7 cellular contexts compared by ENCODE assay signal in genomic region chr4:77819836-77820679, GRCh38. TPM values are rescaled to one million over a fixed set of nuclear protein-coding genes. Genes with fewer than 3 reads are reported as not detected.
A peak's percentile ranks its signal among the peaks of the same experiment; 100 is the strongest.
DNase-seq lines count a peak whose midpoint lies in the region; ATAC-seq and TF ChIP-seq lines count a peak whose summit lies in the region.

No MANE protein-coding gene starts in this region.

- H3K27ac ChIP-seq in angular gyrus (ENCODE audit: low read depth, low read length), result peak overlapping the region; percentile 98
- peak overlapping the region; percentile 99 for H3K27ac ChIP-seq in right cardiac atrium (ENCODE audit: low read length)

- H3K4me3 ChIP-seq in right cardiac atrium (ENCODE audit: low read length), result peak overlapping the region; percentile 93

- H3K27ac Mint-ChIP-seq in T-helper 17 cell, result peak overlapping the region; percentile 99

- TF ChIP-seq POLR2A in GM15510 (IDR thresholded peaks at IDR 0.05; ENCODE audit: borderline replicate concordance, extremely low read depth, insufficient read length), result peak; percentile 76

- peaks cover 49% of the 10 kb centered on the region for H3K4me1 Mint-ChIP-seq in T-helper 17 cell

- H3K4me1 ChIP-seq in right cardiac atrium (ENCODE audit: control insufficient read depth, insufficient read depth, low read length), result no peaks in the 10 kb centered on the region

- no peaks in the 10 kb centered on the region for H3K27me3 ChIP-seq in right cardiac atrium (ENCODE audit: control insufficient read depth, insufficient read depth)

- H3K9me3 ChIP-seq in T-helper 17 cell (ENCODE audit: control insufficient read depth, low read length, poor library complexity, severe bottlenecking) (no peaks in the 10 kb centered on the region), right cardiac atrium (ENCODE audit: control insufficient read depth, low read length) (no peaks in the 10 kb centered on the region)

- peaks cover 14% of the 10 kb centered on the region for H3K36me3 Mint-ChIP-seq in T-helper 17 cell (ENCODE audit: low read depth)

- no peaks in the 10 kb centered on the region for H3K27me3 Mint-ChIP-seq in T-helper 17 cell

- peak; percentile 79 for ATAC-seq in HG02852 (IDR thresholded peaks at IDR 0.05; ENCODE audit: unreplicated experiment)
- peak; percentile 81 for ATAC-seq in T-helper 17 cell
- ATAC-seq in right cardiac atrium, result peak; percentile 95 to 96

- intact Hi-C loops in right cardiac atrium (cut with DNase I), result loop anchor here in 1 of 4 donors (5.0 kb wide), 1 partner anchor 42 kb away; the partner anchor contains the start of gene MRPL1

- peak overlapping the region; percentile 99 for H3K4me3 Mint-ChIP-seq in T-helper 17 cell

- DNase-seq in NCI-H1436 treated with DMSO at 0.1 percent for 48 hours (lab: John Stamatoyannopoulos, UW) (peak; percentile 62), T-helper 17 cell (peak; percentile 92 to 96 (median 95)), right cardiac atrium (peak; percentile 92 to 96 (median 96)), renal cortical epithelial cell (ENCODE audit: low read depth) (peak; percentile 60)

- WGBS in right cardiac atrium, result under 1% methylated on average over 82 of the region's 82 CpGs

RNA-seq across cellular contexts. Expression of gene CNOT6L, which starts 0.9 kb away (rescaled TPM):
- 100 to 1,000 TPM; 142 to 160 TPM for total RNA-seq in T-helper 17 cell
- total RNA-seq in right cardiac atrium, result 10 to 100 TPM; 21.9 to 27.1 (median 22.9) TPM
- polyA plus RNA-seq in right cardiac atrium, result 3.6 TPM
- 11.6 and 57.5 TPM in 2 replicates for total RNA-seq in renal cortical epithelial cell

RNA-seq across cellular contexts. Expression of gene MRPL1, which starts 42.6 kb away (rescaled TPM):
- total RNA-seq in T-helper 17 cell (10 to 100 TPM; 15.4 to 19.0 TPM), right cardiac atrium (10 to 100 TPM; 34.1 to 39.5 (median 38.3) TPM), renal cortical epithelial cell (41.3 and 51.7 TPM in 2 replicates)
- polyA plus RNA-seq in right cardiac atrium, result 50.5 TPM

Comparison
In these comparisons a context has a peak if more than half of its experiments do, and no peak if none do; other contexts are left out.
1. Peak in every context shown above with its lines: DNase-seq, ATAC-seq, H3K4me3 ChIP-seq and H3K27ac ChIP-seq.